In the genomic region with DNA sequence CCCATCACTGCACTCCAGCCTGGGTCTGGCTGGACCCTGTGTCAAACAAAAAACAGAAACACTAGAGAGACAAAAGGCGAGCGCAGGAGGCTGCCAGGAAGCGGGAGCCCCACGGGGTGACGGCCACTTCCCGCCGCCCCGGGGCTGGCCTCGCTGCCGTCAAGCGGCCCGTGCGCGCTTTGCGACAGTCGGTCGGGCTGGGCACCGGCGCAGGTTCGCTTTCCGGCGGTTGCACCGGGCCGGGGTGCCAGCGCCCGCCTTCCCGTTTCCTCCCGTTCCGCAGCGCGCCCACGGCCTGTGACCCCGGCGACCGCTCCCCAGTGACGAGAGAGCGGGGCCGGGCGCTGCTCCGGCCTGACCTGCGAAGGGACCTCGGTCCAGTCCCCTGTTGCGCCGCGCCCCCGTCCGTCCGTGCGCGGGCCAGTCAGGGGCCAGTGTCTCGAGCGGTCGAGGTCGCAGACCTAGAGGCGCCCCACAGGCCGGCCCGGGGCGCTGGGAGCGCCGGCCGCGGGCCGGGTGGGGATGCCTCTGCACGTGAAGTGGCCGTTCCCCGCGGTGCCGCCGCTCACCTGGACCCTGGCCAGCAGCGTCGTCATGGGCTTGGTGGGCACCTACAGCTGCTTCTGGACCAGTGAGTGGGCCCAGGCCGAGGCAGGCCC, we compare ENCODE assay signal across 8 cellular contexts. TPM values are rescaled to one million over a fixed set of nuclear protein-coding genes. Genes with fewer than 3 reads are reported as not detected.
DNase-seq lines count a peak whose midpoint lies in the region; ATAC-seq and TF ChIP-seq lines count a peak whose summit lies in the region.

A gene (plus strand): TSS at position 218 of the 659 bp plus-strand sequence. CDS start 305 bp downstream, at position 523.

- peak within 1 kb of the TSS; percentile 86 for H3K27ac Mint-ChIP-seq in chondrocyte (ENCODE audit: unreplicated experiment)

- CTCF ChIA-PET in GM10248 (lab: Yijun Ruan, JAX): interaction anchor here (1.3 to 2.4 kb wide), 4 partner anchors 10 to 38 kb away, joined by 3 to 12 read pairs (median 4); a partner anchor contains a TSS

- H3K27me3 Mint-ChIP-seq in chondrocyte (ENCODE audit: low read depth): no peaks in the 10 kb centered on the region

- H3K4me1 Mint-ChIP-seq in chondrocyte (ENCODE audit: low read depth): peaks cover 19% of the 10 kb centered on the region

- H3K36me3 Mint-ChIP-seq in chondrocyte (ENCODE audit: low read depth): peaks cover 3% of the 10 kb centered on the region

- no peaks in the 10 kb centered on the region for H3K9me3 Mint-ChIP-seq in chondrocyte (ENCODE audit: low read depth)

- POLR2A ChIA-PET in GM10248 (lab: Yijun Ruan, JAX): interaction anchor here (1.0 kb wide), 1 partner anchor 12 kb away, joined by 3 read pairs; no protein-coding TSS in a partner anchor

- DNase-seq in GM10248 (ENCODE audit: extremely low spot score) (peak; percentile 82), NCI-H2171 (lab: John Stamatoyannopoulos, UW) (peak; percentile 51), chondrocyte (ENCODE audit: low spot score) (no peak), kidney glomerular epithelial cell (lab: John Stamatoyannopoulos, UW) (peak; percentile 19)
- DNase-seq in activated CD4-positive, CD25-positive, alpha-beta regulatory T cell treated with anti-CD3 and anti-CD28 coated beads, Interleukin-2, amount 50 U/mL, for 72 hours: peak; percentile 75
- peak; percentile 84 for DNase-seq in stimulated activated CD4-positive, alpha-beta T cell treated with anti-CD3 and anti-CD28 coated beads, Interleukin-15, amount 100 ng/mL, for 24 hours

- ATAC-seq in HG02623 (IDR thresholded peaks at IDR 0.05; ENCODE audit: unreplicated experiment) (peak; percentile 54), HG02981 (IDR thresholded peaks at IDR 0.05; ENCODE audit: unreplicated experiment) (no peak)

- TF ChIP-seq CTCF in GM10248 (IDR thresholded peaks at IDR 0.05; ENCODE audit: control extremely low read depth, extremely low read depth, low read depth, missing control alignments): no peak
- TF ChIP-seq CTCF in chondrocyte (IDR thresholded peaks at IDR 0.05): peak; percentile 21

- peak within 1 kb of the TSS; percentile 88 for H3K4me3 Mint-ChIP-seq in chondrocyte (ENCODE audit: unreplicated experiment)

RNA-seq across cellular contexts. Expression of the gene that starts here (rescaled TPM):
- total RNA-seq in chondrocyte: 33.4 to 39.1 TPM (median 38.7 TPM) in 3 replicates
